Comparison of ENCODE assay signal across 20 cellular contexts in the genomic region with DNA sequence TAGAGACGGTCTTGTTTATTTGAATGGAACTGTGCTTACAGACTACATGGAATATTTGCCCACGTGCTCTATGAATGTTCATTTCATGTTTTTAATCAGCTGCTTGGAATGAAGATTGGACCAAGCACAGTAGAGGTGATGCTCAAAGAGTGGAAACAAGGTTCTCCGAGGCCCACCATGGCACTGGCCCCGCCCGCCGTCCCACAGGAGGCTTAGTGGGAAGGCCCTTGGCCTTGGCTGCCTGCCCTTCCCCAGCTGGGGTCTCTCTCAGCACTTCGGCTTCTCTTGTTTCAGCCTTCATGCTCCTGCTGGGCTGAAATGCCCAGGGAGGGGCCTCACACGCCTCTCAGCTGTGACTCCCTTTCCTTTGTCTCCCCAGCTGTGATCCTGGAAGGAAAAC.
"Had no signal": no experiment of that assay in that cellular context is flagged by ENCODE, and none has a peak within 500 bp of the region (broad histone marks: within the 10 kb centered on the region; RNA-seq: fewer than 3 reads in every experiment).

No MANE protein-coding gene starts in this region.

- H3K27ac ChIP-seq: adrenal gland, esophagus squamous epithelium, heart right ventricle, ovary, psoas muscle, skin epidermis, suprapubic skin had no signal

- H3K4me3 Mint-ChIP-seq: activated T-cell treated with anti-CD3 and anti-CD28 coated beads, Interleukin-2, amount 50 U/mL, for 72 hours; dendritic cell treated with granulocyte-macrophage colony-stimulating factor and Interleukin-4, amounts not matched to agents 40 ng/mL and 50 ng/mL, for 4 days; naive B cell; neural crest cell; stimulated activated naive CD8-positive, alpha-beta T cell treated with anti-CD3 and anti-CD28 coated beads, Interleukin-15, amount 100 ng/mL, for 72 hours had no signal

- H3K36me3 ChIP-seq: adrenal gland, esophagus squamous epithelium, heart right ventricle, ovary, suprapubic skin had no signal

- H3K9me3 ChIP-seq: adrenal gland, esophagus squamous epithelium, heart right ventricle, mucosa of descending colon, ovary, psoas muscle, suprapubic skin had no signal

- H3K27me3 Mint-ChIP-seq: dendritic cell treated with granulocyte-macrophage colony-stimulating factor and Interleukin-4, amounts not matched to agents 40 ng/mL and 50 ng/mL, for 4 days; naive B cell had no signal

- H3K9me3 Mint-ChIP-seq: activated naive CD4-positive, alpha-beta T cell treated with anti-CD3 and anti-CD28 coated beads, Interleukin-2, amount 50 U/mL, for 72 hours; dendritic cell treated with granulocyte-macrophage colony-stimulating factor and Interleukin-4, amounts not matched to agents 40 ng/mL and 50 ng/mL, for 4 days; neural crest cell; stimulated activated naive CD8-positive, alpha-beta T cell treated with anti-CD3 and anti-CD28 coated beads, Interleukin-15, amount 100 ng/mL, for 72 hours had no signal

- H3K4me3 ChIP-seq: adrenal gland, esophagus squamous epithelium, heart right ventricle, mucosa of descending colon, ovary, psoas muscle, skin epidermis, suprapubic skin had no signal

- H3K4me1 Mint-ChIP-seq: naive B cell; stimulated activated naive CD8-positive, alpha-beta T cell treated with anti-CD3 and anti-CD28 coated beads, Interleukin-15, amount 100 ng/mL, for 72 hours had no signal

- H3K27ac Mint-ChIP-seq: activated naive CD4-positive, alpha-beta T cell treated with anti-CD3 and anti-CD28 coated beads, Interleukin-2, amount 50 U/mL, for 72 hours; activated T-cell treated with anti-CD3 and anti-CD28 coated beads, Interleukin-2, amount 50 U/mL, for 72 hours; dendritic cell treated with granulocyte-macrophage colony-stimulating factor and Interleukin-4, amounts not matched to agents 40 ng/mL and 50 ng/mL, for 4 days; naive B cell; stimulated activated naive CD8-positive, alpha-beta T cell treated with anti-CD3 and anti-CD28 coated beads, Interleukin-15, amount 100 ng/mL, for 72 hours had no signal

- DNase-seq: activated CD4-positive, alpha-beta T cell treated with anti-CD3 and anti-CD28 coated beads, Interleukin-2, amount 50 U/mL, for 4 hours; activated gamma-delta T cell treated with Interleukin-2 at 50 U/mL for 16 hours; activated T-cell treated with anti-CD3 and anti-CD28 coated beads, Interleukin-2, amount 50 U/mL, for 72 hours; adrenal gland; effector CD8-positive, alpha-beta T cell; esophagus squamous epithelium; heart right ventricle; mesenchymal stem cell; mucosa of descending colon; naive B cell; ovary; psoas muscle; right cardiac atrium; stimulated activated naive CD8-positive, alpha-beta T cell treated with anti-CD3 and anti-CD28 coated beads, Interleukin-15, amount 100 ng/mL, for 72 hours; trophoblast cell had no signal

- H3K4me1 ChIP-seq: adrenal gland, heart right ventricle, psoas muscle, suprapubic skin had no signal

- H3K27me3 ChIP-seq: adrenal gland, ovary had no signal

- ATAC-seq: activated naive CD4-positive, alpha-beta T cell treated with anti-CD3 and anti-CD28 coated beads, Interleukin-2, amount 50 U/mL, for 72 hours; activated T-cell treated with anti-CD3 and anti-CD28 coated beads, Interleukin-2, amount 50 U/mL, for 72 hours; heart right ventricle; mucosa of descending colon; psoas muscle; stimulated activated naive CD8-positive, alpha-beta T cell treated with anti-CD3 and anti-CD28 coated beads, Interleukin-15, amount 100 ng/mL, for 72 hours had no signal

- H3K36me3 Mint-ChIP-seq: activated naive CD4-positive, alpha-beta T cell treated with anti-CD3 and anti-CD28 coated beads, Interleukin-2, amount 50 U/mL, for 72 hours; naive B cell had no signal
